ENCODE assay signal across 8 cellular contexts in the genomic region with DNA sequence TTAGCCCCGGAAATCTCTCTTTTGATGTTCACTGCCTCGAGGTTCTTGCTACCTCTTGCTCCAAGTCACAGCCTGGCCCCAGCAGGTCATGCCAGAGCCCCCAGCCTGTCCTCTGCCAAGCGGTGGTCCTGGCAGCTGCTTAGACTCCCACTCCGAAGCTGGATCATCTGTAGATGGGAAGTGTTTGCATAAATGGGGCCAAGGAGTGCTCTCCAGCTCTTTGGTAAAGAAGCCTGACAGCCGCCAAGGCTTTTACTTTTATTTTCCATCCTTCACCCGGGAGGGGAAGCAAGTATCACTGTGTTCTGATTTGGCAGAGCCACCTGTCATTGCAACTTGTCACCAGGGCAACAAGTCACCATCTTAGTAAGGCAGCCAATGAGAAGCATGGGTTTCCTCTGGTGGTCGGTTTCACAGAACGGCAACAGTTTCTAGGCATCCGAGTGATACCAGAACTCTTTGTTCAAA. TPM values are rescaled to one million over a fixed set of nuclear protein-coding genes. Genes with fewer than 3 reads are reported as not detected.
DNase-seq lines count a peak whose midpoint lies in the region; ATAC-seq and TF ChIP-seq lines count a peak whose summit lies in the region.

No MANE protein-coding gene starts in this region.

- H4K20me1 ChIP-seq in neural progenitor cell (ENCODE audit: low read depth), result no peaks in the 10 kb centered on the region

- H3K27ac Mint-ChIP-seq in neural progenitor cell, result no peak overlapping the region

- H3K9me3 Mint-ChIP-seq in neural progenitor cell, result no peaks in the 10 kb centered on the region

- H3K27me3 Mint-ChIP-seq in neural progenitor cell (ENCODE audit: insufficient read depth, low read depth), result peaks cover 9% of the 10 kb centered on the region

- H3K4me1 ChIP-seq in neural progenitor cell, result no peaks in the 10 kb centered on the region

- H2AFZ ChIP-seq in neural progenitor cell (replicated peaks), result peak overlapping the region; percentile 23

- H3K27me3 ChIP-seq in neural progenitor cell, result peaks cover 50% of the 10 kb centered on the region

- no peaks in the 10 kb centered on the region for H3K36me3 ChIP-seq in neural progenitor cell

- no peak overlapping the region for H3K27ac ChIP-seq in neural progenitor cell

- H3K9me3 ChIP-seq in neural progenitor cell (ENCODE audit: low read depth), result no peaks in the 10 kb centered on the region

- peaks cover 10% of the 10 kb centered on the region for H3K4me1 Mint-ChIP-seq in neural progenitor cell

- no peaks in the 10 kb centered on the region for H3K79me2 ChIP-seq in neural progenitor cell (ENCODE audit: low read depth)

- H3K36me3 Mint-ChIP-seq in neural progenitor cell, result no peaks in the 10 kb centered on the region

- H3F3A ChIP-seq in neural progenitor cell (ENCODE audit: low read depth), result no peaks in the 10 kb centered on the region

- no peak for TF ChIP-seq CTCF in neural progenitor cell (IDR thresholded peaks at IDR 0.05)

- H3K4me3 Mint-ChIP-seq in neural progenitor cell, result no peak overlapping the region

- H3K4me3 ChIP-seq in neural progenitor cell, result no peak overlapping the region

- peak; percentile 50 for ATAC-seq in HG03095 (IDR thresholded peaks at IDR 0.05; ENCODE audit: unreplicated experiment)
- no peak for ATAC-seq in HG03025 (IDR thresholded peaks at IDR 0.05; ENCODE audit: low FRiP score, unreplicated experiment)

- peak; percentile 14 for DNase-seq in NCI-H2171 treated with DMSO at 0.1 percent for 48 hours (lab: John Stamatoyannopoulos, UW)
- DNase-seq in NCI-H2171 (lab: John Stamatoyannopoulos, UW), result no peak
- DNase-seq in activated CD4-positive, alpha-beta T cell treated with anti-CD3 and anti-CD28 coated beads, Interleukin-2, amount 50 U/mL, for 48 hours, result peak; percentile 25 to 43
- DNase-seq in neural progenitor cell (ENCODE audit: low spot score), result peak; percentile 54
- DNase-seq in NCI-H1048 (lab: John Stamatoyannopoulos, UW), result no peak
- DNase-seq in OCI-M2 (lab: John Stamatoyannopoulos, UW; ENCODE audit: unreplicated experiment), result no peak

- no peak overlapping the region for H3K9ac ChIP-seq in neural progenitor cell

- peak overlapping the region; percentile 9 for H3K4me2 ChIP-seq in neural progenitor cell

RNA-seq across cellular contexts. Expression of a gene that starts 10.6 kb away (rescaled TPM):
- total RNA-seq in neural progenitor cell (ENCODE audit: low replicate concordance), result not detected in 2 replicates

RNA-seq across cellular contexts. Expression of a gene that starts 18.6 kb away (rescaled TPM):
- not detected in 2 replicates for total RNA-seq in neural progenitor cell (ENCODE audit: low replicate concordance)

RNA-seq across cellular contexts. Expression of a gene that starts 21.3 kb away (rescaled TPM):
- 12.7 and 21.9 TPM in 2 replicates for total RNA-seq in neural progenitor cell (ENCODE audit: low replicate concordance)

RNA-seq across cellular contexts. Expression of a gene that starts 22.4 kb away (rescaled TPM):
- 24.4 and 53.7 TPM in 2 replicates for total RNA-seq in neural progenitor cell (ENCODE audit: low replicate concordance)

RNA-seq across cellular contexts. Expression of a gene that starts 24.7 kb away (rescaled TPM):
- not detected in 2 replicates for total RNA-seq in neural progenitor cell (ENCODE audit: low replicate concordance)

Comparison
In these comparisons a context has a peak if more than half of its experiments do, and no peak if none do; other contexts are left out.
1. DNase-seq: peak in NCI-H2171 treated with DMSO at 0.1 percent for 48 hours (single experiment), activated CD4-positive, alpha-beta T cell treated with anti-CD3 and anti-CD28 coated beads, Interleukin-2, amount 50 U/mL, for 48 hours (2 of 2) and neural progenitor cell (single experiment); none in NCI-H2171 (single experiment), NCI-H1048 (single experiment) and OCI-M2 (single experiment).